ENCODE assay signal across 1 cellular context in genomic region chr20:36155629-36155971, GRCh38.
TF ChIP-seq lines count a peak whose summit lies in the region.

No MANE protein-coding gene starts in this region.

TF ChIP-seq in H1, 55 proteins besides CTCF, POLR2A, EP300 and RAD21 (continued from another document):
- TF ChIP-seq TBP (IDR thresholded peaks at IDR 0.05; ENCODE audit: low read depth, low read length) = no peak
- no peak for TF ChIP-seq EZH2 (IDR thresholded peaks at IDR 0.05; ENCODE audit: low read depth, low read length, severe bottlenecking)
- no peak for TF ChIP-seq RFX5 (IDR thresholded peaks at IDR 0.05; ENCODE audit: borderline replicate concordance, low read depth, low read length)
- no peak for TF ChIP-seq YY1 (IDR thresholded peaks at IDR 0.05; ENCODE audit: low read depth, low read length)
